ENCODE assay signal across 20 cellular contexts in the genomic region with DNA sequence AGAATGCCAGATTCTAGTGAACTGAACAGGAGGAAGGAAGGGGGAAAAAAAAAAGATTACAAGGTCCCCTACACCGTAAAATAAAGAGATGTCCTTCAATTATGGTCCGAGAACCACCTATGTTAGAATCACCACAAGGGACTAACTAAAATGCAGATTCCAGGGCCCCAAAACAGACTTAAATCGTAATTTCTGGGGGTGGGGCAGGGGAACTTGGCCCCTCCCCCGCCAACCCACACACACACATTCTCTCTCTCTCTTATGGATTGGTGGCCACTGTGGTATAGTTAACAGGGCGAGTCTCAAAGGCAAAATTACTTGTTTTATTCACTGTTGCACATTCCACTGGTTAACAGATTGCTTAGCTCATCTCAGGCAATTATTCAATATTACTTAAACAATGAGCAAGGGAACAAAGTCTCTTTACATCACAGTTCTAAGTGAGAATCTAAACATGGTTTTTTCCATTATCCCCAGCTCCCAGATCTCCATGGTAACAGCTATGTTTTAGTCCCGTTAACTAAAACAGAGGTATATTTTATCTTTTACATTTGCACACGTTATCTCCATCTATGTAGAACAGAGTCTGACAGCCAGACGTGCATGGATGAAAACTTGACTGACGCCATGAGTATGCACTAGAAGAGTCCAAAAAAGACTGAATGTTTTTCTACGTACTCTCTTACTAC. TPM values are rescaled to one million over a fixed set of nuclear protein-coding genes. Genes with fewer than 3 reads are reported as not detected.
A peak's percentile ranks its signal among the peaks of the same experiment; 100 is the strongest.
DNase-seq lines count a peak whose midpoint lies in the region; ATAC-seq and TF ChIP-seq lines count a peak whose summit lies in the region.
"Had no signal": no experiment of that assay in that cellular context is flagged by ENCODE, and none has a peak within 500 bp of the region (broad histone marks: within the 10 kb centered on the region; RNA-seq: fewer than 3 reads in every experiment).

No MANE protein-coding gene starts in this region.

- H3K36me3 Mint-ChIP-seq in GM23338 (ENCODE audit: low read depth) (peaks cover 3% of the 10 kb centered on the region), endodermal cell (ENCODE audit: low read depth) (peaks cover 8% of the 10 kb centered on the region), neural progenitor cell (peaks cover 10% of the 10 kb centered on the region)
- H3K36me3 Mint-ChIP-seq: activated naive CD4-positive, alpha-beta T cell treated with anti-CD3 and anti-CD28 coated beads, Interleukin-2, amount 50 U/mL, for 24 hours had no signal

- H3K4me1 Mint-ChIP-seq in GM23338 (peaks cover 43% of the 10 kb centered on the region), endodermal cell (peaks cover 31% of the 10 kb centered on the region), neural progenitor cell (peaks cover 31% of the 10 kb centered on the region)

- ATAC-seq in GM23338, result peak; percentile 18; the same call in 1 of the 3 replicates
- ATAC-seq: stimulated activated naive CD8-positive, alpha-beta T cell treated with anti-CD3 and anti-CD28 coated beads, Interleukin-15, Interleukin-2, amounts not matched to agents 100 U/mL and 50 U/mL, for 24 hours had no signal

- H3F3A ChIP-seq in GM23338 (replicated peaks; ENCODE audit: low read depth), result no peaks in the 10 kb centered on the region
- peaks cover 37% of the 10 kb centered on the region for H3F3A ChIP-seq in PC-9 (ENCODE audit: insufficient read depth, low read depth)
- peaks cover 6% of the 10 kb centered on the region for H3F3A ChIP-seq in neural progenitor cell (ENCODE audit: low read depth)

- H3K4me1 ChIP-seq in GM23338 (ENCODE audit: insufficient read depth), result peaks cover 38% of the 10 kb centered on the region
- peaks cover 29% of the 10 kb centered on the region for H3K4me1 ChIP-seq in PC-9 (replicated peaks; ENCODE audit: insufficient read depth)
- H3K4me1 ChIP-seq in endodermal cell (ENCODE audit: control insufficient read depth, insufficient read depth, low read length), result peaks cover 2% of the 10 kb centered on the region
- H3K4me1 ChIP-seq in neural progenitor cell, result peaks cover 10% of the 10 kb centered on the region
- H3K4me1 ChIP-seq in osteoblast (ENCODE audit: insufficient read depth, low read length), result no peaks in the 10 kb centered on the region
- H3K4me1 ChIP-seq: Peyer's patch, spleen, uterus had no signal

- H2AFZ ChIP-seq in GM23338 (no peak overlapping the region), PC-9 (no peak overlapping the region), neural progenitor cell (replicated peaks) (no peak overlapping the region), osteoblast (ENCODE audit: low read length) (no peak overlapping the region)

- in situ Hi-C loops in GM13977 (cut with MboI; ENCODE audit: low pct_unique_long_range_greater_than_20kb, low sequenced_read_pairs, unreplicated experiment), result no loop called here

- H3K27me3 Mint-ChIP-seq in GM23338 (ENCODE audit: insufficient read depth, low read depth, poor library complexity), result no peaks in the 10 kb centered on the region
- no peaks in the 10 kb centered on the region for H3K27me3 Mint-ChIP-seq in endodermal cell (ENCODE audit: insufficient read depth)
- H3K27me3 Mint-ChIP-seq in neural progenitor cell (ENCODE audit: insufficient read depth, low read depth), result no peaks in the 10 kb centered on the region

- H3K27me3 ChIP-seq in GM23338 (ENCODE audit: insufficient read depth) (no peaks in the 10 kb centered on the region), PC-9 (ENCODE audit: insufficient read depth, low read depth) (no peaks in the 10 kb centered on the region), endodermal cell (ENCODE audit: control insufficient read depth, insufficient read depth, low read length, poor library complexity, severe bottlenecking) (no peaks in the 10 kb centered on the region), neural progenitor cell (no peaks in the 10 kb centered on the region), osteoblast (ENCODE audit: insufficient read depth, low read length) (no peaks in the 10 kb centered on the region)
- H3K27me3 ChIP-seq: Peyer's patch, uterus had no signal

- H3K4me3 Mint-ChIP-seq in GM23338, result peak overlapping the region; percentile 5; the same call in 2 of the 3 replicates
- no peak overlapping the region for H3K4me3 Mint-ChIP-seq in endodermal cell
- H3K4me3 Mint-ChIP-seq in neural progenitor cell, result no peak overlapping the region
- H3K4me3 Mint-ChIP-seq: activated naive CD4-positive, alpha-beta T cell treated with anti-CD3 and anti-CD28 coated beads, Interleukin-2, amount 50 U/mL, for 24 hours had no signal

- intact Hi-C loops in PC-9 (cut with micrococcal nuclease; ENCODE audit: unreplicated experiment), result no loop called here

- POLR2A ChIA-PET in PC-9 (lab: Charles Lee; ENCODE audit: unreplicated experiment), result interaction anchor here (0.7 kb wide), 1 partner anchor 71 kb away, joined by 8 read pairs; no protein-coding TSS in a partner anchor

- no TSS peak for BruUV-seq in PC-9 (replicated peaks; lab: Mats Ljungman, UMichigan)

- no peaks in the 10 kb centered on the region for H3K9me3 ChIP-seq in PC-9 (ENCODE audit: insufficient read depth, low read depth)
- no peaks in the 10 kb centered on the region for H3K9me3 ChIP-seq in endodermal cell (ENCODE audit: control insufficient read depth, low read length)
- no peaks in the 10 kb centered on the region for H3K9me3 ChIP-seq in neural progenitor cell (ENCODE audit: low read depth)
- no peaks in the 10 kb centered on the region for H3K9me3 ChIP-seq in osteoblast (ENCODE audit: low read depth, low read length)
- H3K9me3 ChIP-seq: Peyer's patch, spleen, uterus had no signal

- DNase-seq in GM23338 (ENCODE audit: low spot score), result peak; percentile 55
- no peak for DNase-seq in PC-9
- no peak for DNase-seq in endodermal cell
- no peak for DNase-seq in neural progenitor cell (ENCODE audit: low spot score)
- no peak for DNase-seq in GM13977 (ENCODE audit: low spot score)
- no peak for DNase-seq in NCI-H2029 (lab: John Stamatoyannopoulos, UW)
- no peak for DNase-seq in occipital lobe (lab: John Stamatoyannopoulos, UW)
- no peak for DNase-seq in osteoblast (ENCODE audit: insufficient read length, low spot score, missing footprints)
- DNase-seq: C1 segment of cervical spinal cord; central memory CD4-positive, alpha-beta T cell; Kasumi-1; NCI-H1694 treated with DMSO at 0.1 percent for 48 hours; NCI-H524 treated with DMSO at 0.1 percent for 48 hours; Peyer's patch; posterior cingulate gyrus; spleen; stimulated activated naive CD8-positive, alpha-beta T cell treated with anti-CD3 and anti-CD28 coated beads, Interleukin-15, Interleukin-2, amounts not matched to agents 100 U/mL and 50 U/mL, for 24 hours; T-helper 1 cell; uterus had no signal

- H3K9me2 ChIP-seq in GM23338 (ENCODE audit: insufficient read depth) (no peaks in the 10 kb centered on the region), PC-9 (ENCODE audit: insufficient read depth) (no peaks in the 10 kb centered on the region)

- H3K4me2 ChIP-seq in GM23338, result peak overlapping the region; percentile 22
- H3K4me2 ChIP-seq in PC-9, result no peak overlapping the region
- no peak overlapping the region for H3K4me2 ChIP-seq in neural progenitor cell
- H3K4me2 ChIP-seq in osteoblast (ENCODE audit: insufficient read depth, low read length), result no peak overlapping the region

- peak overlapping the region; percentile 56; the same call in 1 of the 2 replicates for H3K27ac Mint-ChIP-seq in GM23338
- H3K27ac Mint-ChIP-seq in endodermal cell, result peak overlapping the region; percentile 17
- H3K27ac Mint-ChIP-seq in neural progenitor cell, result no peak overlapping the region
- H3K27ac Mint-ChIP-seq: activated naive CD4-positive, alpha-beta T cell treated with anti-CD3 and anti-CD28 coated beads, Interleukin-2, amount 50 U/mL, for 24 hours had no signal

- H3K27ac ChIP-seq in GM23338 (ENCODE audit: low read depth) (peak overlapping the region; percentile 52), PC-9 (peak overlapping the region; percentile 71), endodermal cell (ENCODE audit: low read depth, low read length) (no peak overlapping the region), neural progenitor cell (peak overlapping the region; percentile 59), osteoblast (ENCODE audit: low read depth, low read length) (no peak overlapping the region)
- H3K27ac ChIP-seq: Peyer's patch, spleen, uterus had no signal

- H3K79me2 ChIP-seq in GM23338 (replicated peaks; ENCODE audit: insufficient read depth) (peaks cover 100% of the 10 kb centered on the region), PC-9 (ENCODE audit: low read depth) (peaks cover 99% of the 10 kb centered on the region), neural progenitor cell (ENCODE audit: low read depth) (peaks cover 100% of the 10 kb centered on the region), osteoblast (ENCODE audit: insufficient read depth, low read length) (peaks cover 26% of the 10 kb centered on the region)

- no peaks in the 10 kb centered on the region for H3K9me3 Mint-ChIP-seq in GM23338
- no peaks in the 10 kb centered on the region for H3K9me3 Mint-ChIP-seq in endodermal cell
- no peaks in the 10 kb centered on the region for H3K9me3 Mint-ChIP-seq in neural progenitor cell
- H3K9me3 Mint-ChIP-seq: activated naive CD4-positive, alpha-beta T cell treated with anti-CD3 and anti-CD28 coated beads, Interleukin-2, amount 50 U/mL, for 24 hours had no signal

- 76 to 90% methylated on average over 8 to 10 of the region's 10 CpGs for WGBS in endodermal cell (ENCODE audit: insufficient coverage in 1 of 2, insufficient read length in 1 of 2), 2 experiments

- CTCF ChIA-PET in PC-9 (lab: Charles Lee), result interaction anchor here (0.5 to 0.9 kb wide), 4 partner anchors 14 to 159 kb away, joined by 5 to 18 read pairs (median 6); no protein-coding TSS in a partner anchor

- H3K9ac ChIP-seq in endodermal cell (ENCODE audit: extremely low read depth, low read length, poor library complexity, severe bottlenecking) (no peak overlapping the region), neural progenitor cell (no peak overlapping the region)

- H3K4me3 ChIP-seq in GM23338 (no peak overlapping the region; the same call in 1 of the 2 replicates), PC-9 (no peak overlapping the region), endodermal cell (ENCODE audit: low read length) (no peak overlapping the region), neural progenitor cell (no peak overlapping the region), osteoblast (ENCODE audit: insufficient read depth, low read length) (no peak overlapping the region)
- H3K4me3 ChIP-seq: Peyer's patch, spleen, uterus had no signal

- TF ChIP-seq CTCF in GM23338 (conservative IDR thresholded peaks at IDR 0.05; ENCODE audit: low read depth in 2 of 2) (no peak), PC-9 (conservative IDR thresholded peaks at IDR 0.05) (no peak), endodermal cell (conservative IDR thresholded peaks at IDR 0.05) (no peak), neural progenitor cell (IDR thresholded peaks at IDR 0.05) (no peak), GM13977 (IDR thresholded peaks at IDR 0.05; ENCODE audit: extremely low read depth, insufficient read depth, missing control alignments) (no peak), osteoblast (IDR thresholded peaks at IDR 0.05; ENCODE audit: extremely low read depth, low read depth, low read length) (no peak)

- H4K20me1 ChIP-seq in GM23338 (replicated peaks; ENCODE audit: insufficient read depth) (peaks cover 52% of the 10 kb centered on the region), PC-9 (ENCODE audit: insufficient read depth) (peaks cover 39% of the 10 kb centered on the region), neural progenitor cell (ENCODE audit: low read depth) (peaks cover 100% of the 10 kb centered on the region), osteoblast (ENCODE audit: insufficient read depth, low read length) (no peaks in the 10 kb centered on the region)

- H3K36me3 ChIP-seq in GM23338 (ENCODE audit: insufficient read depth) (no peaks in the 10 kb centered on the region), PC-9 (ENCODE audit: low read depth) (peaks cover 10% of the 10 kb centered on the region; the same call in 1 of the 2 replicates), endodermal cell (ENCODE audit: control insufficient read depth, insufficient read depth, low read length) (peaks cover 14% of the 10 kb centered on the region), neural progenitor cell (peaks cover 6% of the 10 kb centered on the region), osteoblast (ENCODE audit: insufficient read depth, low read length) (no peaks in the 10 kb centered on the region)
- H3K36me3 ChIP-seq: Peyer's patch, spleen, uterus had no signal

RNA-seq across cellular contexts. Expression of a gene that starts 38.6 kb away (rescaled TPM):
- 183 and 209 TPM in 2 replicates for total RNA-seq in GM23338 (2014; rRNA removed; shearing (Covaris generic))
- 47.1 and 52.0 TPM in 2 replicates for polyA plus RNA-seq in GM23338 (2016; fragmentation: Nextera tagmentation; extraction: Ambion mirVana)
- total RNA-seq in PC-9 (2021) (132 and 139 TPM in 2 replicates), endodermal cell (100 to 1,000 TPM; 114 to 123 TPM), neural progenitor cell (ENCODE audit: low replicate concordance) (172 and 242 TPM in 2 replicates), occipital lobe (84.1 TPM), osteoblast (2.5 and 2.7 TPM in 2 replicates)
- polyA plus RNA-seq in endodermal cell (2013, experiment 1 of 2), result 96.3 TPM
- 93.1 TPM for polyA plus RNA-seq in endodermal cell (2013, experiment 2 of 2)

Comparison
In these comparisons a context has a peak if more than half of its experiments do, and no peak if none do; other contexts are left out.
1. H3K27ac ChIP-seq: peak in GM23338 (single experiment), PC-9 (single experiment) and neural progenitor cell (single experiment); none in endodermal cell (single experiment) and osteoblast (single experiment).
2. RNA of a gene that starts 38.6 kb away (total RNA-seq): 172 to 242 TPM in neural progenitor cell, 183 to 209 TPM in GM23338, 132 to 139 TPM in PC-9, 114 to 123 TPM in endodermal cell and 84.1 TPM in occipital lobe (single experiment); 2.5 to 2.7 TPM in osteoblast; every median in the first group is over 10 times any median in the second.